In the genomic region with DNA sequence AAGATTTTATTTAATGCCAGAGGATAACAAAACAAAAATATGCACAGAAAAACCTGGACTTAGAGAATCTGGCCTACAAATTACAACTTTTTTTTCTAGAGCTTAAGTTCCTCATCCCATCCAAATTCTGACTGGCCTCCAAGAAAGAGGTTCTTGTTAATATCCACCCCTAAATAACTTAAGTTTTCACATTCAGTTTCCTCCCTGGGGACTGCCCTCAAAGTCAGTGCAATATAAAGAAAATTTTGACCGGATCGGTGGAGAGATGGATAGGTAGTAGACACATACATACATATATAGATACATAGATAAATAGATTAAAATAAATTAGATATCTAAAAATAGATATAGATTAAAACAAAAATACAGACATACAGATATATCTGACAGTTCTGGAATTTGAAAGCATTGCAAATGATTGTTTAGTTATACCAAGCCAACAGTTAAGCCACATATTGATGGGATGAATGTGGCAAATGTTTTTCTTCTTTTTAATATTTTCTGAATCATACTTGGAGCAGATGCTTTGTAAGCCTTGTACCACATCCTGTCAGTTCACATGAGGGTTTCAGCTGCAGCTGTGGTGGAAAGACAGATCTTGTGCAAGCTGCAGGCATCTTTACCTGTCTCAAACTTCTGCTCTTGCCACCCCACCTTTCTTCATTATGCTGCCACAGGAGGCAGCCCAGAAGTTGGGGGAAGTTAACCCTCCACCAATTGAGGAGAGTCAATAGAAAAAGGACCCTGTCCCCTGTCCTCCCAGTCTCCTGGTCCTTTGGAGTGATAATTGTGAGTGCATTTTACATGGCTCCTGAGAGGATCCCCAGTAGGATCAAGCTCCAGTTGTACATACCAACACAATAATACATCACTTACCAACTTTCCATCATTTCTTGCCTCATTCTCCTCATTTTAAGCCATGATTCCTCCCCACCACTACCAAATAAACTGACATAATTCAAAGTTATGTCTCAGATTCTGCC, we compare ENCODE assay signal across 9 cellular contexts. TPM values are rescaled to one million over a fixed set of nuclear protein-coding genes. Genes with fewer than 3 reads are reported as not detected.
A peak's percentile ranks its signal among the peaks of the same experiment; 100 is the strongest.
DNase-seq lines count a peak whose midpoint lies in the region; ATAC-seq and TF ChIP-seq lines count a peak whose summit lies in the region.
"Had no signal": no experiment of that assay in that cellular context is flagged by ENCODE, and none has a peak within 500 bp of the region (broad histone marks: within the 10 kb centered on the region; RNA-seq: fewer than 3 reads in every experiment).

No MANE protein-coding gene starts in this region.

- no peak overlapping the region for H3K4me3 ChIP-seq in GM12865 (ENCODE audit: low read depth, low read length)
- no peak overlapping the region for H3K4me3 ChIP-seq in heart left ventricle
- H3K4me3 ChIP-seq: lung had no signal

- no peaks in the 10 kb centered on the region for H3K9me3 Mint-ChIP-seq in activated naive CD8-positive, alpha-beta T cell (ENCODE audit: low read depth)

- H3K27ac ChIP-seq in heart left ventricle, result peak overlapping the region in 1 of 12 donors; percentile 32

- ATAC-seq in HG02610 (IDR thresholded peaks at IDR 0.05; ENCODE audit: unreplicated experiment) (peak; percentile 96), heart left ventricle (no peak)

- peak; percentile 75 for DNase-seq in GM12865 (ENCODE audit: low read depth)
- peak; percentile 77 for DNase-seq in NOMO-1 treated with DMSO at 0.1 percent for 48 hours (lab: John Stamatoyannopoulos, UW; ENCODE audit: unreplicated experiment)
- peak; percentile 21 to 26 for DNase-seq in stimulated activated CD4-positive, alpha-beta T cell treated with anti-CD3 and anti-CD28 coated beads, Interleukin-4, amount 100 ng/mL, for 48 hours (ENCODE audit: low read depth in 2 of 2)
- no peak for DNase-seq in cerebellar nuclear complex (lab: John Stamatoyannopoulos, UW)
- no peak for DNase-seq in cerebellar cortex (ENCODE audit: low spot score)
- DNase-seq in heart left ventricle, result no peak

- H3K4me1 ChIP-seq in heart left ventricle, result peaks cover 0 to 30% (median 0%) of the 10 kb centered on the region in 12 donors

- no peaks in the 10 kb centered on the region for H3K27me3 ChIP-seq in heart left ventricle

- H3K27ac Mint-ChIP-seq in activated naive CD8-positive, alpha-beta T cell, result peak overlapping the region; percentile 89

- TF ChIP-seq CTCF in GM12865 (IDR thresholded peaks at IDR 0.05; ENCODE audit: insufficient read depth, low read depth, low read length, missing control alignments) (no peak), heart left ventricle (IDR thresholded peaks at IDR 0.05) (no peak)

- peaks cover 66% of the 10 kb centered on the region for H3K4me1 Mint-ChIP-seq in activated naive CD8-positive, alpha-beta T cell (ENCODE audit: low read depth)

- intact Hi-C loops in heart left ventricle (cut with DNase I), result no loop called here

- WGBS in heart left ventricle, 4 donors, result 66 to 82% (median 75%) methylated on average over 2 of the region's 2 CpGs

- H3K4me3 Mint-ChIP-seq in activated naive CD8-positive, alpha-beta T cell, result peak overlapping the region; percentile 35

- H3K9me3 ChIP-seq in heart left ventricle, result no peaks in the 10 kb centered on the region

- no peak for TF ChIP-seq POLR2A in heart left ventricle (IDR thresholded peaks at IDR 0.05)

- no peaks in the 10 kb centered on the region for H3K27me3 Mint-ChIP-seq in activated naive CD8-positive, alpha-beta T cell

- H3K36me3 Mint-ChIP-seq in activated naive CD8-positive, alpha-beta T cell, result peaks cover 4% of the 10 kb centered on the region

- no peaks in the 10 kb centered on the region for H3K36me3 ChIP-seq in heart left ventricle

RNA-seq across cellular contexts. Expression of gene PRDM8, which starts 58.5 kb away (rescaled TPM):
- 1 to 10 TPM in 4 of 9 donors, under 1 TPM in 5; 0.39 to 1.9 (median 0.84) TPM for total RNA-seq in heart left ventricle
- under 1 TPM; 0.26 to 0.76 TPM for polyA plus RNA-seq in heart left ventricle

Comparison
In these comparisons a context has a peak if more than half of its experiments do, and no peak if none do; other contexts are left out.
1. DNase-seq: peak in GM12865 (single experiment), NOMO-1 treated with DMSO at 0.1 percent for 48 hours (single experiment) and stimulated activated CD4-positive, alpha-beta T cell treated with anti-CD3 and anti-CD28 coated beads, Interleukin-4, amount 100 ng/mL, for 48 hours (2 of 2); none in cerebellar nuclear complex (0 of 2), cerebellar cortex (single experiment) and heart left ventricle (0 of 5).